ENCODE assay signal across 9 cellular contexts in genomic region chrX:31038585-31039326, GRCh38. TPM values are rescaled to one million over a fixed set of nuclear protein-coding genes. Genes with fewer than 3 reads are reported as not detected.
DNase-seq lines count a peak whose midpoint lies in the region; ATAC-seq and TF ChIP-seq lines count a peak whose summit lies in the region.
"Had no signal": no experiment of that assay in that cellular context is flagged by ENCODE, and none has a peak within 500 bp of the region (broad histone marks: within the 10 kb centered on the region; RNA-seq: fewer than 3 reads in every experiment).

No MANE protein-coding gene starts in this region.

- no peaks in the 10 kb centered on the region for H3K9me3 Mint-ChIP-seq in activated B cell treated with CpG ODN at 0.5 μM for 24 hours

- no peaks in the 10 kb centered on the region for H3K36me3 Mint-ChIP-seq in activated B cell treated with CpG ODN at 0.5 μM for 24 hours (ENCODE audit: low read depth)

- no peaks in the 10 kb centered on the region for H3F3A ChIP-seq in smooth muscle cell (ENCODE audit: low read depth)

- peaks cover 2% of the 10 kb centered on the region for H3K4me1 Mint-ChIP-seq in activated B cell treated with CpG ODN at 0.5 μM for 24 hours

- no peaks in the 10 kb centered on the region for H3K27me3 ChIP-seq in smooth muscle cell (ENCODE audit: low read depth)

- H3K4me1 ChIP-seq in smooth muscle cell (ENCODE audit: low read depth): no peaks in the 10 kb centered on the region

- no peak overlapping the region for H2AFZ ChIP-seq in smooth muscle cell (ENCODE audit: low read depth)

- no peak overlapping the region for H3K4me2 ChIP-seq in smooth muscle cell

- DNase-seq in NCI-H2107 treated with DMSO at 0.1 percent for 48 hours (lab: John Stamatoyannopoulos, UW; ENCODE audit: unreplicated experiment) (peak; percentile 3), NCI-H2107 (lab: John Stamatoyannopoulos, UW) (no peak), activated B cell treated with CpG ODN at 0.5 μM for 24 hours (no peak), Right ventricle myocardium superior (no peak), smooth muscle cell (lab: John Stamatoyannopoulos, UW; ENCODE audit: unreplicated experiment) (no peak), 8988T (no peak)

- H3K27ac ChIP-seq in smooth muscle cell (ENCODE audit: low read depth): no peak overlapping the region

- H3K4me3 ChIP-seq in smooth muscle cell: no peak overlapping the region

- no peaks in the 10 kb centered on the region for H3K36me3 ChIP-seq in smooth muscle cell (ENCODE audit: low read depth)

- no peaks in the 10 kb centered on the region for H3K27me3 Mint-ChIP-seq in activated B cell treated with CpG ODN at 0.5 μM for 24 hours

- H4K20me1 ChIP-seq in smooth muscle cell (ENCODE audit: low read depth): no peaks in the 10 kb centered on the region

- no peak overlapping the region for H3K27ac Mint-ChIP-seq in activated B cell treated with CpG ODN at 0.5 μM for 24 hours

- ATAC-seq in GM19452 (IDR thresholded peaks at IDR 0.05; ENCODE audit: unreplicated experiment): peak; percentile 61
- peak; percentile 56 for ATAC-seq in HG03575 (IDR thresholded peaks at IDR 0.05; ENCODE audit: extremely low read depth, insufficient number of reproducible peaks, low FRiP score, unreplicated experiment)
- ATAC-seq in activated B cell treated with CpG ODN at 0.5 μM for 24 hours (ENCODE audit: low read depth): peak; percentile 62
- peak; percentile 83 for ATAC-seq in Right ventricle myocardium superior (ENCODE audit: poor library complexity)

- WGBS in smooth muscle cell (ENCODE audit: low lambda C conversion rate): 32% methylated on average over 6 of the region's 6 CpGs

- no peaks in the 10 kb centered on the region for H3K79me2 ChIP-seq in smooth muscle cell (ENCODE audit: low read depth)

- CTCF ChIA-PET in activated B cell treated with CpG ODN at 0.5 μM for 24 hours (lab: Charles Lee): interaction anchor here (0.6 to 5.9 kb wide), 21 partner anchors 11 to 624 kb away, joined by 3 to 110 read pairs (median 4); no protein-coding TSS in a partner anchor

- POLR2A ChIA-PET in activated B cell treated with CpG ODN at 0.5 μM for 24 hours (lab: Charles Lee): no interaction called here

- H3K9me3 ChIP-seq in smooth muscle cell (replicated peaks; ENCODE audit: low read depth): no peaks in the 10 kb centered on the region

- no peak overlapping the region for H3K4me3 Mint-ChIP-seq in activated B cell treated with CpG ODN at 0.5 μM for 24 hours

- H3K9ac ChIP-seq in smooth muscle cell (ENCODE audit: low read depth): no peak overlapping the region

- intact Hi-C loops in activated B cell treated with CpG ODN at 0.5 μM for 24 hours (cut with micrococcal nuclease) (loop anchor here (1.0 to 5.0 kb wide), 5 partner anchors 176 to 620 kb away; no protein-coding TSS in a partner anchor), Right ventricle myocardium superior (cut with DNase I) (loop anchor here (5.0 kb wide), 1 partner anchor 619 kb away; no protein-coding TSS in a partner anchor)

- TF ChIP-seq CTCF in activated B cell treated with CpG ODN at 0.5 μM for 24 hours (IDR thresholded peaks at IDR 0.05) (no peak), smooth muscle cell (IDR thresholded peaks at IDR 0.05; ENCODE audit: borderline replicate concordance, insufficient read depth, poor library complexity, severe bottlenecking) (peak; percentile 60)

RNA-seq across cellular contexts. Expression of gene FTHL17, which starts 33.1 kb away (rescaled TPM):
- not detected in 2 replicates for total RNA-seq in activated B cell treated with CpG ODN at 0.5 μM for 24 hours
- not detected for total RNA-seq in Right ventricle myocardium superior
- not detected in 2 replicates for total RNA-seq in smooth muscle cell
- not detected in 2 replicates for polyA plus RNA-seq in smooth muscle cell
- polyA plus RNA-seq: adipose tissue had no signal
